22 cellular contexts compared by ENCODE assay signal in genomic region chr14:50249118-50249775, GRCh38. TPM values are rescaled to one million over a fixed set of nuclear protein-coding genes. Genes with fewer than 3 reads are reported as not detected.
DNase-seq lines count a peak whose midpoint lies in the region; ATAC-seq and TF ChIP-seq lines count a peak whose summit lies in the region.
"Had no signal": no experiment of that assay in that cellular context is flagged by ENCODE, and none has a peak within 500 bp of the region (broad histone marks: within the 10 kb centered on the region; RNA-seq: fewer than 3 reads in every experiment).

No MANE protein-coding gene starts in this region.

- no peaks in the 10 kb centered on the region for H3K79me2 ChIP-seq in DND-41 (ENCODE audit: insufficient read depth, low read length)
- H3K79me2 ChIP-seq in H9 (ENCODE audit: insufficient read depth, low read length): no peaks in the 10 kb centered on the region

- no peak overlapping the region for H3K14ac ChIP-seq in H9 (ENCODE audit: insufficient read depth, low read length)

- no peaks in the 10 kb centered on the region for H3K4me1 Mint-ChIP-seq in H9
- H3K4me1 Mint-ChIP-seq in activated CD8-positive, alpha-beta memory T cell treated with anti-CD3 and anti-CD28 coated beads, Interleukin-2, amount 10 ng/mL, durations not matched to agents 7 days and 5 days: no peaks in the 10 kb centered on the region

- no peak overlapping the region for H3K23ac ChIP-seq in H9 (ENCODE audit: insufficient read length, low read depth, low read length)

- H4K91ac ChIP-seq in H9 (ENCODE audit: insufficient read length, low read depth, low read length): no peak overlapping the region

- H2AK5ac ChIP-seq in H9 (ENCODE audit: insufficient read length, low read length): no peak overlapping the region

- WGBS in H9 (ENCODE audit: extremely low coverage, insufficient read length, low lambda C conversion rate): no CpG with 5 or more reads among the region's 7 CpGs

- H2BK20ac ChIP-seq in H9 (ENCODE audit: low read depth, low read length, poor library complexity, severe bottlenecking): no peak overlapping the region

- DNase-seq in DND-41 (no peak), H9 (no peak), erythroblast (lab: John Stamatoyannopoulos, UW) (peak; percentile 76 to 80), myocyte (ENCODE audit: low read depth) (peak; percentile 19), HAP-1 (ENCODE audit: low spot score in 2 of 2) (no peak)
- DNase-seq in activated CD8-positive, alpha-beta memory T cell treated with anti-CD3 and anti-CD28 coated beads, Interleukin-2, amount 10 ng/mL, durations not matched to agents 7 days and 5 days: no peak
- no peak for DNase-seq in stimulated activated CD4-positive, alpha-beta T cell treated with anti-CD3 and anti-CD28 coated beads, Interleukin-12 subunit alpha, Interleukin-12 subunit beta, amount 100 ng/mL, for 4 hours
- DNase-seq: CD4-positive, CD25-positive, alpha-beta regulatory T cell; DMS79; KBM-7; MM.1S; NCI-H1092 treated with DMSO at 0.1 percent for 48 hours; NCI-H1436 treated with DMSO at 0.1 percent for 48 hours; NCI-H1930; NCI-H2171 treated with DMSO at 0.1 percent for 48 hours; NCI-H524 treated with DMSO at 0.1 percent for 48 hours; NCI-H82; Peyer's patch had no signal

- H2AFZ ChIP-seq in DND-41 (ENCODE audit: low read depth, low read length) (no peak overlapping the region), H9 (ENCODE audit: low read length) (no peak overlapping the region)

- no peak overlapping the region for H2BK15ac ChIP-seq in H9 (ENCODE audit: low read depth, low read length)

- no peak overlapping the region for H3K4me3 Mint-ChIP-seq in H9
- no peak overlapping the region for H3K4me3 Mint-ChIP-seq in activated CD8-positive, alpha-beta memory T cell treated with anti-CD3 and anti-CD28 coated beads, Interleukin-2, amount 10 ng/mL, durations not matched to agents 7 days and 5 days
- H3K4me3 Mint-ChIP-seq: CD4-positive, CD25-positive, alpha-beta regulatory T cell had no signal

- H3K36me3 Mint-ChIP-seq in H9 (ENCODE audit: insufficient read depth in 1 of 3, low read depth in 3 of 3): peaks cover 13 to 35% (median 15%) of the 10 kb centered on the region in 3 experiments; a peak in 5 of 7 replicates
- peaks cover 49% of the 10 kb centered on the region for H3K36me3 Mint-ChIP-seq in activated CD8-positive, alpha-beta memory T cell treated with anti-CD3 and anti-CD28 coated beads, Interleukin-2, amount 10 ng/mL, durations not matched to agents 7 days and 5 days

- no peak overlapping the region for H3K4me3 ChIP-seq in DND-41 (ENCODE audit: low read depth in 1 of 2, low read length in 2 of 2)
- no peak overlapping the region for H3K4me3 ChIP-seq in HAP-1
- H3K4me3 ChIP-seq: GM12878, Peyer's patch had no signal

- no peak overlapping the region for H2BK5ac ChIP-seq in H9 (ENCODE audit: insufficient read length, low read length)

- H3K9ac ChIP-seq in DND-41 (ENCODE audit: low read depth, low read length): no peak overlapping the region
- H3K9ac ChIP-seq in H9 (ENCODE audit: extremely low read depth, insufficient read length, low read length): no peak overlapping the region

- H3T11ph ChIP-seq in H9 (ENCODE audit: low read length): no peak overlapping the region

- no peaks in the 10 kb centered on the region for H3K4me1 ChIP-seq in DND-41 (ENCODE audit: insufficient read depth, low read length)
- H3K4me1 ChIP-seq in H9 (ENCODE audit: insufficient read depth, low read length): no peaks in the 10 kb centered on the region
- H3K4me1 ChIP-seq in HAP-1: peaks cover 7% of the 10 kb centered on the region
- H3K4me1 ChIP-seq: Peyer's patch had no signal

- H3K4ac ChIP-seq in H9 (ENCODE audit: low read depth, low read length): no peak overlapping the region

- H3K56ac ChIP-seq in H9 (ENCODE audit: insufficient read length, low read depth, low read length): no peak overlapping the region

- TF ChIP-seq CTCF in DND-41 (IDR thresholded peaks at IDR 0.05; ENCODE audit: borderline replicate concordance, extremely low read depth, low read length, poor library complexity, severe bottlenecking) (no peak), H9 (conservative IDR thresholded peaks at IDR 0.05) (no peak)

- peak overlapping the region in 2 of 3 experiments; percentile 47 to 51; a peak in 4 of 7 replicates for H3K27ac Mint-ChIP-seq in H9
- no peak overlapping the region for H3K27ac Mint-ChIP-seq in activated CD8-positive, alpha-beta memory T cell treated with anti-CD3 and anti-CD28 coated beads, Interleukin-2, amount 10 ng/mL, durations not matched to agents 7 days and 5 days

- no peaks in the 10 kb centered on the region for H4K20me1 ChIP-seq in DND-41 (ENCODE audit: insufficient read depth, low read length)
- H4K20me1 ChIP-seq in H9 (ENCODE audit: control insufficient read depth, insufficient read depth, insufficient read length): no peaks in the 10 kb centered on the region

- TF ChIP-seq POLR2A in erythroblast (IDR thresholded peaks at IDR 0.05; ENCODE audit: low read length): no peak

- H3K18ac ChIP-seq in H9 (ENCODE audit: insufficient read length, low read depth, low read length): no peak overlapping the region

- H3K9me3 Mint-ChIP-seq in H9: no peaks in the 10 kb centered on the region
- peaks cover 4% of the 10 kb centered on the region for H3K9me3 Mint-ChIP-seq in activated CD8-positive, alpha-beta memory T cell treated with anti-CD3 and anti-CD28 coated beads, Interleukin-2, amount 10 ng/mL, durations not matched to agents 7 days and 5 days (ENCODE audit: low read depth)

- no peaks in the 10 kb centered on the region for H3K27me3 Mint-ChIP-seq in H9 (ENCODE audit: low read depth)
- no peaks in the 10 kb centered on the region for H3K27me3 Mint-ChIP-seq in activated CD8-positive, alpha-beta memory T cell treated with anti-CD3 and anti-CD28 coated beads, Interleukin-2, amount 10 ng/mL, durations not matched to agents 7 days and 5 days
- H3K27me3 Mint-ChIP-seq: CD4-positive, CD25-positive, alpha-beta regulatory T cell had no signal

- H3K9me3 ChIP-seq in DND-41 (ENCODE audit: insufficient read depth, low read length, severe bottlenecking) (no peaks in the 10 kb centered on the region), H9 (ENCODE audit: control insufficient read depth, low read depth, low read length) (no peaks in the 10 kb centered on the region), HAP-1 (no peaks in the 10 kb centered on the region)
- H3K9me3 ChIP-seq: Peyer's patch had no signal

- H3K4me2 ChIP-seq in DND-41 (ENCODE audit: insufficient read depth, low read length) (no peak overlapping the region), H9 (ENCODE audit: insufficient read depth, insufficient read length, low read length) (no peak overlapping the region)

- peaks cover 30% of the 10 kb centered on the region for H3K36me3 ChIP-seq in DND-41 (ENCODE audit: insufficient read depth, low read length)
- peaks cover 16% of the 10 kb centered on the region for H3K36me3 ChIP-seq in HAP-1 (replicated peaks)
- H3K36me3 ChIP-seq: Peyer's patch had no signal

- in situ Hi-C loops in HAP-1 (cut with MboI; ENCODE audit: low sequenced_read_pairs): no loop called here

- H4K8ac ChIP-seq in H9 (replicated peaks; ENCODE audit: insufficient read length, low read depth, low read length): no peak overlapping the region

- no peak overlapping the region for H2BK12ac ChIP-seq in H9 (ENCODE audit: insufficient read length, low read depth, low read length)

- H4K5ac ChIP-seq in H9 (ENCODE audit: insufficient read length, low read depth, low read length): no peak overlapping the region

- H3K27ac ChIP-seq in DND-41 (ENCODE audit: low read length): no peak overlapping the region
- no peak overlapping the region for H3K27ac ChIP-seq in H9 (ENCODE audit: insufficient read length, low read depth, low read length)
- H3K27ac ChIP-seq: HL-60, Peyer's patch had no signal

- CTCF ChIA-PET in activated CD8-positive, alpha-beta memory T cell treated with anti-CD3 and anti-CD28 coated beads, Interleukin-2, amount 10 ng/mL, durations not matched to agents 7 days and 5 days (lab: Charles Lee): no interaction called here

- H2BK120ac ChIP-seq in H9 (ENCODE audit: low read depth, low read length, poor library complexity, severe bottlenecking): no peak overlapping the region

- ATAC-seq in DND-41 (ENCODE audit: insufficient read depth, low read depth): peak; percentile 47; the same call in 1 of the 3 replicates
- ATAC-seq in activated CD8-positive, alpha-beta memory T cell treated with anti-CD3 and anti-CD28 coated beads, Interleukin-2, amount 10 ng/mL, durations not matched to agents 7 days and 5 days: no peak
- ATAC-seq: GM12878, HCT116, HepG2 had no signal

- no peaks in the 10 kb centered on the region for H3K23me2 ChIP-seq in H9 (ENCODE audit: insufficient read length, low read depth, low read length, poor library complexity, severe bottlenecking)

- no peaks in the 10 kb centered on the region for H3K27me3 ChIP-seq in DND-41 (ENCODE audit: insufficient read depth, low read length, poor library complexity)
- H3K27me3 ChIP-seq in H9 (ENCODE audit: insufficient read depth, low read length): no peaks in the 10 kb centered on the region
- no peaks in the 10 kb centered on the region for H3K27me3 ChIP-seq in HAP-1 (ENCODE audit: low read depth)
- H3K27me3 ChIP-seq: Peyer's patch had no signal

- no peaks in the 10 kb centered on the region for H3K79me1 ChIP-seq in H9 (ENCODE audit: insufficient read depth, low read depth, low read length, poor library complexity, severe bottlenecking)

RNA-seq across cellular contexts. Expression of gene SOS2, which starts 17.9 kb away (rescaled TPM):
- total RNA-seq in H9 (2021): 9.4 and 9.6 TPM in 2 replicates
- total RNA-seq in myocyte: 30.8 and 40.0 TPM in 2 replicates
- 10.4 TPM for polyA plus RNA-seq in myocyte (2012)
- total RNA-seq in activated CD8-positive, alpha-beta memory T cell treated with anti-CD3 and anti-CD28 coated beads, Interleukin-2, amount 10 ng/mL, durations not matched to agents 7 days and 5 days: 10 to 100 TPM; 18.0 to 19.7 TPM

Comparison
In these comparisons a context has a peak if more than half of its experiments do, and no peak if none do; other contexts are left out.
1. DNase-seq: peak in erythroblast (2 of 2) and myocyte (single experiment); none in DND-41 (single experiment), H9 (single experiment), activated CD8-positive, alpha-beta memory T cell treated with anti-CD3 and anti-CD28 coated beads, Interleukin-2, amount 10 ng/mL, durations not matched to agents 7 days and 5 days (single experiment), stimulated activated CD4-positive, alpha-beta T cell treated with anti-CD3 and anti-CD28 coated beads, Interleukin-12 subunit alpha, Interleukin-12 subunit beta, amount 100 ng/mL, for 4 hours (single experiment) and HAP-1 (0 of 2).